In genomic region chr4:28682872-28683271, GRCh38 we compare ENCODE assay signal across 1 cellular context.
A peak's percentile ranks its signal among the peaks of the same experiment; 100 is the strongest.
TF ChIP-seq lines count a peak whose summit lies in the region.

No MANE protein-coding gene starts in this region.

TF ChIP-seq in H1, 55 proteins besides CTCF, POLR2A, EP300 and RAD21 (continued from another document):
- peak; percentile 97 for TF ChIP-seq CHD7 (IDR thresholded peaks at IDR 0.05; ENCODE audit: insufficient replicate concordance, low read length)
- peak in 1 of 2 experiments; percentile 81 for TF ChIP-seq BCL11A (IDR thresholded peaks at IDR 0.05; ENCODE audit: low read depth in 2 of 2, low read length in 2 of 2)
- no peak for TF ChIP-seq MAX (IDR thresholded peaks at IDR 0.05)
- 0 out of 2 replicates have a peak, but pooled peaks have one; percentile 45 for TF ChIP-seq TEAD4 (IDR thresholded peaks at IDR 0.05; ENCODE audit: low read depth, low read length)
- peak; percentile 82; the same call in 1 of the 2 replicates for TF ChIP-seq POU5F1 (IDR thresholded peaks at IDR 0.05; ENCODE audit: low read depth, low read length)
- TF ChIP-seq SP1 (IDR thresholded peaks at IDR 0.05; ENCODE audit: low read depth, low read length) = peak; percentile 78
